19 cellular contexts compared by ENCODE assay signal in genomic region chr5:10064546-10065215, GRCh38.
"Had no signal": no experiment of that assay in that cellular context is flagged by ENCODE, and none has a peak within 500 bp of the region (broad histone marks: within the 10 kb centered on the region; RNA-seq: fewer than 3 reads in every experiment).

No MANE protein-coding gene starts in this region.

- H3K27me3 ChIP-seq: gastrocnemius medialis, left lung, ovary, spleen, thyroid gland had no signal

- H3K9me3 ChIP-seq: gastrocnemius medialis, ovary, prostate gland, thyroid gland had no signal

- H3K4me3 ChIP-seq: gastrocnemius medialis, left lung, lung, ovary, prostate gland, spleen, thyroid gland had no signal

- H3K27ac ChIP-seq: gastrocnemius medialis, left lung, ovary, prostate gland, spleen, thyroid gland had no signal

- H3K36me3 ChIP-seq: gastrocnemius medialis, left lung, ovary, prostate gland, spleen, thyroid gland had no signal

- ATAC-seq: activated CD4-positive, CD25-positive, alpha-beta regulatory T cell treated with anti-CD3 and anti-CD28 coated beads, Interleukin-2, amount 50 U/mL, for 24 hours; activated naive CD8-positive, alpha-beta T cell treated with anti-CD3 and anti-CD28 coated beads, Interleukin-2, amount 50 U/mL, for 24 hours; gastrocnemius medialis; left lung; naive thymus-derived CD4-positive, alpha-beta T cell had no signal

- DNase-seq: activated CD4-positive, alpha-beta memory T cell treated with anti-CD3 and anti-CD28 coated beads, Interleukin-2, amount 10 ng/mL, durations not matched to agents 7 days and 5 days; activated CD4-positive, alpha-beta T cell treated with anti-CD3 and anti-CD28 coated beads, Interleukin-2, amount 10 ng/mL, durations not matched to agents 24 days and 14 days; activated gamma-delta T cell; activated naive CD4-positive, alpha-beta T cell treated with anti-CD3 and anti-CD28 coated beads, Interleukin-2, amount 50 U/mL, for 16 hours; activated naive CD8-positive, alpha-beta T cell treated with anti-CD3 and anti-CD28 coated beads, Interleukin-2, amount 50 U/mL, for 24 hours; anterior cingulate cortex; effector CD4-positive, alpha-beta T cell; erythroblast; gastrocnemius medialis; kidney glomerular epithelial cell; left lung; naive thymus-derived CD4-positive, alpha-beta T cell; ovary; spleen; stimulated activated CD4-positive, alpha-beta T cell treated with anti-CD3 and anti-CD28 coated beads, Interleukin-4, amount 100 ng/mL, for 4 hours; thyroid gland had no signal

- H3K4me1 ChIP-seq: gastrocnemius medialis, left lung, prostate gland, spleen, thyroid gland had no signal
